In the genomic region with DNA sequence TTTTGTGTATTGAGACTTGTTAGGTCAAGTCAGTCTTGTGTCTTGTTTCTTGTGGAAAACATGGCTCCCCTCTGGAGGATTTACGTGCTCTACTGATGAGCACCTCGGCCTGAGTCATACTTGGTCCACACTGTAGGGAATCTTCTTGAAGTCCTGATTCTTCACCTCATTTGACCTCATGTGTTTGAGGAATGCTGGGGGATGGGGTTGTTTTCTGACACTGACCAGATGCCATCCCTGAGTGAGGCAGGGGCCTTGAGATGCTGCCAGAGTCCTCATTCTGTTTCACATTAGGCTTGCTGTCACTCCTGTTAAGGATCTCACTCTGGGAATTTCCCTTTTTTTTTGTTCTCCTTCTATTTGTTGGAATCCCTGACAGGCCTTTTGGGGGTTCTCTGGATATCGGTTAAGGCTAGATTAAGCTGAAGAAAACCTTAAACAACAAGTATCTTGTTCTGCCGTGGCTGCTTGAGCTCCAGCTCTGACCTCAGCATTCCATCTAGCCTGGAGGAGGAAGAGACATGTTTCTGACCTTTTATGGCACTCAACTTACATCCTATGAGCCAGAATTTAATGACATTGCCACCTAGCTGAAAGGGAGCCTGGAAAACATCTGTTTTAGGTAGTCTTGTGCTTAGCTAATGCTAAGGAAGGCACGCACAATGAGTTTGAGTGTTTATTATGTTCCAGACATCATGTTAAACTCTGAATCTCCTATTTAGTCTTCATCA, we compare ENCODE assay signal across 12 cellular contexts. TPM values are rescaled to one million over a fixed set of nuclear protein-coding genes. Genes with fewer than 3 reads are reported as not detected.
DNase-seq lines count a peak whose midpoint lies in the region; ATAC-seq and TF ChIP-seq lines count a peak whose summit lies in the region.
"Had no signal": no experiment of that assay in that cellular context is flagged by ENCODE, and none has a peak within 500 bp of the region (broad histone marks: within the 10 kb centered on the region; RNA-seq: fewer than 3 reads in every experiment).

No MANE protein-coding gene starts in this region.

- no peaks in the 10 kb centered on the region for H3K27me3 ChIP-seq in ACC112 (ENCODE audit: insufficient read depth, low read length)
- H3K27me3 ChIP-seq in mesenchymal stem cell (ENCODE audit: control insufficient read depth in 1 of 2, insufficient read depth in 1 of 2, low read length in 2 of 2), result no peaks in the 10 kb centered on the region
- H3K27me3 ChIP-seq in gastroesophageal sphincter, result no peaks in the 10 kb centered on the region
- H3K27me3 ChIP-seq: stomach had no signal

- no peak for TF ChIP-seq CTCF in gastroesophageal sphincter (IDR thresholded peaks at IDR 0.05)

- DNase-seq in HCEC 1CT (peak; percentile 97), brain pericyte (ENCODE audit: low read depth, low spot score) (peak; percentile 77), mesenchymal stem cell (peak; percentile 98), SW 1271 (lab: John Stamatoyannopoulos, UW) (no peak)
- DNase-seq: Caco-2, dermis blood vessel endothelial cell, H9, stomach had no signal

- H2BK15ac ChIP-seq in mesenchymal stem cell (ENCODE audit: low read depth, poor library complexity, severe bottlenecking), result no peak overlapping the region

- peak overlapping the region; percentile 11 for H3K4me2 ChIP-seq in mesenchymal stem cell (ENCODE audit: low read length, poor library complexity, severe bottlenecking)

- H4K91ac ChIP-seq in mesenchymal stem cell (ENCODE audit: low read length), result peak overlapping the region; percentile 98

- no peak for TF ChIP-seq EP300 in gastroesophageal sphincter (IDR thresholded peaks at IDR 0.05)

- H3K79me1 ChIP-seq in mesenchymal stem cell (replicated peaks; ENCODE audit: low read length, poor library complexity, severe bottlenecking), result peaks cover 19% of the 10 kb centered on the region

- H2BK12ac ChIP-seq in mesenchymal stem cell (ENCODE audit: low read length in 2 of 2), result no peak overlapping the region

- no peaks in the 10 kb centered on the region for H3K79me2 ChIP-seq in ACC112 (ENCODE audit: control insufficient read depth, insufficient read depth, low read length, unreplicated experiment)

- H2BK5ac ChIP-seq in mesenchymal stem cell (ENCODE audit: low read depth, low read length, poor library complexity, severe bottlenecking), result peak overlapping the region; percentile 60

- H3K4ac ChIP-seq in mesenchymal stem cell (ENCODE audit: low read depth in 1 of 2, low read length in 2 of 2), result peak overlapping the region; percentile 18 to 75

- H2AFZ ChIP-seq in ACC112 (ENCODE audit: low read length, unreplicated experiment) (no peak overlapping the region), mesenchymal stem cell (ENCODE audit: low read depth, low read length) (no peak overlapping the region)

- H4K8ac ChIP-seq in mesenchymal stem cell (ENCODE audit: low read length), result no peak overlapping the region

- H3K9me3 ChIP-seq in mesenchymal stem cell (ENCODE audit: control insufficient read depth, low read length), result peaks cover 6% of the 10 kb centered on the region
- H3K9me3 ChIP-seq in gastroesophageal sphincter, result no peaks in the 10 kb centered on the region
- H3K9me3 ChIP-seq: Caco-2, stomach had no signal

- H3K36me3 ChIP-seq in ACC112 (ENCODE audit: insufficient read depth, low read length), result peaks cover 29% of the 10 kb centered on the region
- peaks cover 87 to 90% of the 10 kb centered on the region in 2 experiments for H3K36me3 ChIP-seq in mesenchymal stem cell (ENCODE audit: control insufficient read depth in 1 of 2, insufficient read depth in 2 of 2, low read depth in 1 of 2, low read length in 2 of 2)
- H3K36me3 ChIP-seq in gastroesophageal sphincter, result peaks cover 0 to 100% of the 10 kb centered on the region in 2 donors

- H3K4me3 ChIP-seq in ACC112 (ENCODE audit: low read depth, low read length) (peak overlapping the region; percentile 29; the same call in 1 of the 2 replicates), mesenchymal stem cell (ENCODE audit: insufficient read depth in 1 of 2, low read depth in 1 of 2, low read length in 2 of 2) (no peak overlapping the region), gastroesophageal sphincter (no peak overlapping the region)
- H3K4me3 ChIP-seq: stomach had no signal

- WGBS in mesenchymal stem cell, result 1% methylated on average over 5 of the region's 5 CpGs
- 46 to 54% methylated on average over 3 to 5 of the region's 5 CpGs for WGBS in gastroesophageal sphincter (ENCODE audit: low coverage in 1 of 2), 2 donors

- peak overlapping the region; percentile 77 for H3K9ac ChIP-seq in mesenchymal stem cell (ENCODE audit: low read length)

- H3K4me1 ChIP-seq in ACC112 (ENCODE audit: control insufficient read depth, insufficient read depth, low read length, unreplicated experiment) (peaks cover 27% of the 10 kb centered on the region), mesenchymal stem cell (ENCODE audit: control insufficient read depth, insufficient read depth, low read depth, low read length) (peaks cover 21% of the 10 kb centered on the region), gastroesophageal sphincter (no peaks in the 10 kb centered on the region)
- H3K4me1 ChIP-seq: Caco-2, stomach had no signal

- H2BK120ac ChIP-seq in mesenchymal stem cell (ENCODE audit: low read depth, low read length), result peak overlapping the region; percentile 71

- TF ChIP-seq POLR2A in gastroesophageal sphincter (IDR thresholded peaks at IDR 0.05), result no peak

- H3K27ac ChIP-seq in ACC112 (ENCODE audit: low read depth, low read length) (peak overlapping the region; percentile 98), mesenchymal stem cell (ENCODE audit: low read length, poor library complexity, severe bottlenecking) (peak overlapping the region; percentile 93), gastroesophageal sphincter (peak overlapping the region in 1 of 4 donors; percentile 4)
- H3K27ac ChIP-seq: stomach had no signal

- H3K14ac ChIP-seq in mesenchymal stem cell (ENCODE audit: low read length in 2 of 2), result no peak overlapping the region

- no peak overlapping the region for H3K23ac ChIP-seq in mesenchymal stem cell (ENCODE audit: low read length in 2 of 2)

- H3K18ac ChIP-seq in mesenchymal stem cell (ENCODE audit: low read depth in 1 of 2, low read length in 2 of 2), result peak overlapping the region in 1 of 2 experiments; percentile 97

- H2AK5ac ChIP-seq in mesenchymal stem cell (ENCODE audit: low read length, severe bottlenecking), result peak overlapping the region; percentile 98

- ATAC-seq in HG03520 (IDR thresholded peaks at IDR 0.05; ENCODE audit: unreplicated experiment) (no peak), GM21390 (IDR thresholded peaks at IDR 0.05; ENCODE audit: unreplicated experiment) (no peak), gastroesophageal sphincter (no peak)

RNA-seq across cellular contexts. Expression of gene TCOF1, which starts 20.6 kb away (rescaled TPM):
- 14.3 TPM for polyA plus RNA-seq in mesenchymal stem cell (2013, experiment 1 of 2)
- 13.1 TPM for polyA plus RNA-seq in mesenchymal stem cell (2013, experiment 2 of 2)
- 10 to 100 TPM; 25.4 to 55.7 (median 31.0) TPM for total RNA-seq in gastroesophageal sphincter

RNA-seq across cellular contexts. Expression of gene CD74, which starts 34.6 kb away (rescaled TPM):
- polyA plus RNA-seq in mesenchymal stem cell (2013, experiment 1 of 2), result 0.43 TPM
- 0.36 TPM for polyA plus RNA-seq in mesenchymal stem cell (2013, experiment 2 of 2)
- total RNA-seq in gastroesophageal sphincter, result 100 to 1,000 TPM; 142 to 720 (median 338) TPM

Comparison
In these comparisons a context has a peak if more than half of its experiments do, and no peak if none do; other contexts are left out.
1. DNase-seq: peak in HCEC 1CT (single experiment), brain pericyte (single experiment) and mesenchymal stem cell (single experiment); none in SW 1271 (0 of 2).